Comparison of ENCODE assay signal across 11 cellular contexts in the genomic region with DNA sequence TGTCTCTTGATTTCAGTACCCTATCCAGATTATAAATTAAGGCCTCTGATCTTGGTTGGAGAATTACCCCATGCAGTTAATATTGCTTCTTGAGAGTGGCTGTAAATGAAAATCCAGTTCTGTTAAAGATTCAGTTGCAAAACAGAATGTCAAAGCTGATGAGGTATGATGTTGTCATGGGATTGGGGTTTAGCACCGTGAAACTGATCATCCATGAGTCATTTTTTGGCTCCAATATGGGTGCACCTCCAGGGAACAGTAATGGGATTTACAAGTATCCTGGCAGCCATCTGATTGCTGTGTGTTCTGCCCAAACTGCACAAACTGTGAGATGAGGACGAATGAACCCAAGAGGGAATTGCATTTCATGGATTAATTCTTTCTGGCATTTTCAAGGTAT.
DNase-seq lines count a peak whose midpoint lies in the region; ATAC-seq, FAIRE-seq and TF ChIP-seq lines count a peak whose summit lies in the region.
"Had no signal": no experiment of that assay in that cellular context is flagged by ENCODE, and none has a peak within 500 bp of the region (broad histone marks: within the 10 kb centered on the region; RNA-seq: fewer than 3 reads in every experiment).

No MANE protein-coding gene starts in this region.

- H3K4me3 ChIP-seq in epithelial cell of esophagus (ENCODE audit: low read length) = no peak overlapping the region

- ATAC-seq in GM19397 (IDR thresholded peaks at IDR 0.05; ENCODE audit: unreplicated experiment) (no peak), WTC11 (no peak)
- no peak for ATAC-seq in stimulated activated naive B cell treated with anti-CD40 and anti-IgM and Interleukin-4, amounts not matched to agents 10 μg/mL and 1 μg/mL and 100 μg/mL, for 72 hours (replicated peaks)

- no peaks in the 10 kb centered on the region for H3K36me3 Mint-ChIP-seq in WTC11
- no peaks in the 10 kb centered on the region for H3K36me3 Mint-ChIP-seq in stimulated activated naive B cell treated with anti-CD40 and anti-IgM and Interleukin-4, amounts not matched to agents 10 μg/mL and 1 μg/mL and 100 μg/mL, for 72 hours

- H3K4me1 Mint-ChIP-seq in WTC11 = peaks cover 4% of the 10 kb centered on the region
- H3K4me1 Mint-ChIP-seq in stimulated activated naive B cell treated with anti-CD40 and anti-IgM and Interleukin-4, amounts not matched to agents 10 μg/mL and 1 μg/mL and 100 μg/mL, for 72 hours = no peaks in the 10 kb centered on the region

- CTCF ChIA-PET in WTC11 (lab: Charles Lee) = no interaction called here

- H3K4me3 Mint-ChIP-seq in WTC11 = no peak overlapping the region
- H3K4me3 Mint-ChIP-seq in stimulated activated naive B cell treated with anti-CD40 and anti-IgM and Interleukin-4, amounts not matched to agents 10 μg/mL and 1 μg/mL and 100 μg/mL, for 72 hours = no peak overlapping the region

- no peak for TF ChIP-seq POLR2A in GM12892 (IDR thresholded peaks at IDR 0.05; ENCODE audit: low read depth, low read length)

- no peak for TF ChIP-seq CTCF in epithelial cell of esophagus (IDR thresholded peaks at IDR 0.05; ENCODE audit: insufficient read depth, low read depth, low read length, missing control alignments)
- TF ChIP-seq CTCF in WTC11 (IDR thresholded peaks at IDR 0.05) = no peak

- no peaks in the 10 kb centered on the region; the same call in 1 of the 2 replicates for H3K9me3 Mint-ChIP-seq in WTC11
- H3K9me3 Mint-ChIP-seq in stimulated activated naive B cell treated with anti-CD40 and anti-IgM and Interleukin-4, amounts not matched to agents 10 μg/mL and 1 μg/mL and 100 μg/mL, for 72 hours = peaks cover 0 to 4% of the 10 kb centered on the region in 2 donors

- no peak for FAIRE-seq in GM12892 (lab: Jason Lieb, UNC)

- DNase-seq in AG08395 (ENCODE audit: low spot score) = peak; percentile 87
- DNase-seq in NCI-H226 = peak; percentile 77
- peak; percentile 96 for DNase-seq in epithelial cell of esophagus (ENCODE audit: low read depth)
- DNase-seq in myocyte (ENCODE audit: low read depth) = peak; percentile 53
- no peak for DNase-seq in WTC11 (ENCODE audit: low spot score)
- DNase-seq in GM12892 (ENCODE audit: insufficient read length) = no peak
- no peak for DNase-seq in stimulated activated naive B cell treated with anti-CD40 and anti-IgM and Interleukin-4, amounts not matched to agents 10 μg/mL and 1 μg/mL and 100 μg/mL, for 72 hours
- DNase-seq: AML-193, Karpas-422, NCI-H510A treated with DMSO at 0.1 percent for 48 hours had no signal

- POLR2A ChIA-PET in WTC11 (lab: Charles Lee) = no interaction called here

- no peak overlapping the region; the same call in 1 of the 2 replicates for H3K27ac Mint-ChIP-seq in WTC11
- H3K27ac Mint-ChIP-seq in stimulated activated naive B cell treated with anti-CD40 and anti-IgM and Interleukin-4, amounts not matched to agents 10 μg/mL and 1 μg/mL and 100 μg/mL, for 72 hours = no peak overlapping the region

- no peaks in the 10 kb centered on the region for H3K27me3 Mint-ChIP-seq in WTC11 (ENCODE audit: low read depth)
- peaks cover 0 to 4% of the 10 kb centered on the region in 2 donors for H3K27me3 Mint-ChIP-seq in stimulated activated naive B cell treated with anti-CD40 and anti-IgM and Interleukin-4, amounts not matched to agents 10 μg/mL and 1 μg/mL and 100 μg/mL, for 72 hours

TF ChIP-seq in WTC11, 78 proteins besides CTCF, POLR2A, EP300 and RAD21:
- no peak for TF ChIP-seq FOXJ3 (CRISPR knock-in tag; IDR thresholded peaks at IDR 0.05; ENCODE audit: borderline replicate concordance)
- TF ChIP-seq CREB1 (CRISPR knock-in tag; IDR thresholded peaks at IDR 0.05) = no peak
- TF ChIP-seq, protein P1, sequence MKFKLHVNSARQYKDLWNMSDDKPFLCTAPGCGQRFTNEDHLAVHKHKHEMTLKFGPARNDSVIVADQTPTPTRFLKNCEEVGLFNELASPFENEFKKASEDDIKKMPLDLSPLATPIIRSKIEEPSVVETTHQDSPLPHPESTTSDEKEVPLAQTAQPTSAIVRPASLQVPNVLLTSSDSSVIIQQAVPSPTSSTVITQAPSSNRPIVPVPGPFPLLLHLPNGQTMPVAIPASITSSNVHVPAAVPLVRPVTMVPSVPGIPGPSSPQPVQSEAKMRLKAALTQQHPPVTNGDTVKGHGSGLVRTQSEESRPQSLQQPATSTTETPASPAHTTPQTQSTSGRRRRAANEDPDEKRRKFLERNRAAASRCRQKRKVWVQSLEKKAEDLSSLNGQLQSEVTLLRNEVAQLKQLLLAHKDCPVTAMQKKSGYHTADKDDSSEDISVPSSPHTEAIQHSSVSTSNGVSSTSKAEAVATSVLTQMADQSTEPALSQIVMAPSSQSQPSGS (CRISPR knock-in tag; IDR thresholded peaks at IDR 0.05; ENCODE audit: borderline replicate concordance, low read depth) = no peak
- TF ChIP-seq, protein P2, sequence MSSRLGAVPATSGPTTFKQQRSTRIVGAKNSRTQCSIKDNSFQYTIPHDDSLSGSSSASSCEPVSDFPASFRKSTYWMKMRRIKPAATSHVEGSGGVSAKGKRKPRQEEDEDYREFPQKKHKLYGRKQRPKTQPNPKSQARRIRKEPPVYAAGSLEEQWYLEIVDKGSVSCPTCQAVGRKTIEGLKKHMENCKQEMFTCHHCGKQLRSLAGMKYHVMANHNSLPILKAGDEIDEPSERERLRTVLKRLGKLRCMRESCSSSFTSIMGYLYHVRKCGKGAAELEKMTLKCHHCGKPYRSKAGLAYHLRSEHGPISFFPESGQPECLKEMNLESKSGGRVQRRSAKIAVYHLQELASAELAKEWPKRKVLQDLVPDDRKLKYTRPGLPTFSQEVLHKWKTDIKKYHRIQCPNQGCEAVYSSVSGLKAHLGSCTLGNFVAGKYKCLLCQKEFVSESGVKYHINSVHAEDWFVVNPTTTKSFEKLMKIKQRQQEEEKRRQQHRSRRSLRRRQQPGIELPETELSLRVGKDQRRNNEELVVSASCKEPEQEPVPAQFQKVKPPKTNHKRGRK (CRISPR knock-in tag; IDR thresholded peaks at IDR 0.05; ENCODE audit: borderline replicate concordance) = no peak
- TF ChIP-seq, protein P3, sequence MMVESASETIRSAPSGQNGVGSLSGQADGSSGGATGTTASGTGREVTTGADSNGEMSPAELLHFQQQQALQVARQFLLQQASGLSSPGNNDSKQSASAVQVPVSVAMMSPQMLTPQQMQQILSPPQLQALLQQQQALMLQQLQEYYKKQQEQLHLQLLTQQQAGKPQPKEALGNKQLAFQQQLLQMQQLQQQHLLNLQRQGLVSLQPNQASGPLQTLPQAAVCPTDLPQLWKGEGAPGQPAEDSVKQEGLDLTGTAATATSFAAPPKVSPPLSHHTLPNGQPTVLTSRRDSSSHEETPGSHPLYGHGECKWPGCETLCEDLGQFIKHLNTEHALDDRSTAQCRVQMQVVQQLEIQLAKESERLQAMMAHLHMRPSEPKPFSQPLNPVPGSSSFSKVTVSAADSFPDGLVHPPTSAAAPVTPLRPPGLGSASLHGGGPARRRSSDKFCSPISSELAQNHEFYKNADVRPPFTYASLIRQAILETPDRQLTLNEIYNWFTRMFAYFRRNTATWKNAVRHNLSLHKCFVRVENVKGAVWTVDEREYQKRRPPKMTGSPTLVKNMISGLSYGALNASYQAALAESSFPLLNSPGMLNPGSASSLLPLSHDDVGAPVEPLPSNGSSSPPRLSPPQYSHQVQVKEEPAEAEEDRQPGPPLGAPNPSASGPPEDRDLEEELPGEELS (CRISPR knock-in tag; IDR thresholded peaks at IDR 0.05) = no peak

Comparison
In these comparisons a context has a peak if more than half of its experiments do, and no peak if none do; other contexts are left out.
1. DNase-seq: peak in AG08395 (single experiment), NCI-H226 (single experiment), epithelial cell of esophagus (single experiment) and myocyte (single experiment); none in WTC11 (single experiment), GM12892 (single experiment) and stimulated activated naive B cell treated with anti-CD40 and anti-IgM and Interleukin-4, amounts not matched to agents 10 μg/mL and 1 μg/mL and 100 μg/mL, for 72 hours (single experiment).